9 cellular contexts compared by ENCODE assay signal in the genomic region with DNA sequence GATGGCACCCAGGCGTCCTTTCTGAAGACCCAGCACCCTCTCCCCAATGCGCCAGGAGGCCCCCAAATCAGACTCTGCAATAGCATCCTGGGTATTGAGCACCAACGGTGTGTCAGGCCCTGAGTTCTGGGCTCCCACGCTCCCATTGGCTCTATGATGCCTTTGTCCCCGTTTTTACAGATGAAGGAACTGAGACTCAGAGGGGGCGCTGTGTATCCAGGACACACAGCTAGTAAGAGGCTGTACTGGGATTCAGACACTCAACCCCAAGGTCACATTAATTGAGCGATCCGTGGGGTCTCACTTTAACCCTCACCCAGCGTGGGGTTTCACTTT. TPM values are rescaled to one million over a fixed set of nuclear protein-coding genes. Genes with fewer than 3 reads are reported as not detected.
DNase-seq lines count a peak whose midpoint lies in the region; ATAC-seq, FAIRE-seq and TF ChIP-seq lines count a peak whose summit lies in the region.
"Had no signal": no experiment of that assay in that cellular context is flagged by ENCODE, and none has a peak within 500 bp of the region (broad histone marks: within the 10 kb centered on the region; RNA-seq: fewer than 3 reads in every experiment).

No MANE protein-coding gene starts in this region.

- peak overlapping the region; percentile 82 for H3K4me3 ChIP-seq in CD8-positive, alpha-beta memory T cell (ENCODE audit: low read length)
- H3K4me3 ChIP-seq in mammary epithelial cell (replicated peaks in 1 of 3; ENCODE audit: insufficient read depth in 1 of 3, low read depth in 2 of 3, low read length in 3 of 3) (no peak overlapping the region), pancreas (peak overlapping the region in 3 of 4 donors; percentile 1 to 46 (median 20))

- peaks cover 18% of the 10 kb centered on the region for H3K4me1 ChIP-seq in CD8-positive, alpha-beta memory T cell (ENCODE audit: insufficient read depth, low read length)
- H3K4me1 ChIP-seq in mammary epithelial cell (ENCODE audit: insufficient read depth, low read length) (peaks cover 8% of the 10 kb centered on the region), pancreas (peaks cover 0 to 9% (median 2%) of the 10 kb centered on the region in 3 donors)

- H3K27me3 ChIP-seq in CD8-positive, alpha-beta memory T cell (ENCODE audit: insufficient read depth, low read length, poor library complexity, severe bottlenecking), result no peaks in the 10 kb centered on the region
- H3K27me3 ChIP-seq in mammary epithelial cell (ENCODE audit: insufficient read depth, low read length) (no peaks in the 10 kb centered on the region), pancreas (no peaks in the 10 kb centered on the region)

- no peak for DNase-seq in CD8-positive, alpha-beta memory T cell
- DNase-seq in mammary epithelial cell, result no peak
- DNase-seq in pancreas, result no peak
- DNase-seq in MV-4-11 (lab: John Stamatoyannopoulos, UW), result no peak
- DNase-seq in KG1 (lab: John Stamatoyannopoulos, UW), result no peak
- DNase-seq: midbrain had no signal

- no TSS peak for BruUV-seq in mammary epithelial cell (replicated peaks; lab: Mats Ljungman, UMichigan)

- H3K9me3 Mint-ChIP-seq in CD8-positive, alpha-beta memory T cell, result no peaks in the 10 kb centered on the region
- H3K9me3 Mint-ChIP-seq in IgD-negative memory B cell, result no peaks in the 10 kb centered on the region

- in situ Hi-C loops in mammary epithelial cell (cut with MboI; ENCODE audit: low sequenced_read_pairs in 2 of 2), result loop anchor here (10.0 to 25.0 kb wide), 6 partner anchors 96 to 689 kb away; a partner anchor contains a TSS

- ATAC-seq in pancreas, result peak in 1 of 4 donors; percentile 11
- ATAC-seq in HG02642 (IDR thresholded peaks at IDR 0.05; ENCODE audit: poor library complexity, unreplicated experiment), result no peak
- ATAC-seq in HG02759 (IDR thresholded peaks at IDR 0.05; ENCODE audit: unreplicated experiment), result no peak

- no peak overlapping the region for H3K9ac ChIP-seq in mammary epithelial cell (ENCODE audit: insufficient read depth, low read length)

- H3K27ac Mint-ChIP-seq in CD8-positive, alpha-beta memory T cell, result peak overlapping the region; percentile 80 to 92 (median 86)
- no peak overlapping the region for H3K27ac Mint-ChIP-seq in IgD-negative memory B cell

- peaks cover 0 to 7% (median 0%) of the 10 kb centered on the region in 3 donors for H3K36me3 Mint-ChIP-seq in CD8-positive, alpha-beta memory T cell
- H3K36me3 Mint-ChIP-seq in IgD-negative memory B cell, result no peaks in the 10 kb centered on the region

- peaks cover 12 to 27% (median 21%) of the 10 kb centered on the region in 3 donors for H3K4me1 Mint-ChIP-seq in CD8-positive, alpha-beta memory T cell
- H3K4me1 Mint-ChIP-seq in IgD-negative memory B cell, result peaks cover 4 to 8% (median 5%) of the 10 kb centered on the region in 3 donors

- POLR2A ChIA-PET in CD8-positive, alpha-beta memory T cell (lab: Charles Lee), result interaction anchor here (0.7 to 2.3 kb wide), 10 partner anchors 8 to 171 kb away, joined by 3 to 24 read pairs (median 9); a partner anchor contains a TSS

- CTCF ChIA-PET in CD8-positive, alpha-beta memory T cell (lab: Charles Lee), result interaction anchor here (0.8 to 8.8 kb wide), 12 partner anchors 37 to 374 kb away, joined by 3 to 183 read pairs (median 5); a partner anchor contains a TSS
- CTCF ChIA-PET in mammary epithelial cell (lab: Charles Lee; ENCODE audit: low non-redundant PET), result no interaction called here

- FAIRE-seq in pancreas (lab: Jason Lieb, UNC), result no peak

- H3K79me2 ChIP-seq in mammary epithelial cell (ENCODE audit: insufficient read depth, low read length), result no peaks in the 10 kb centered on the region

- dilution Hi-C loops in mammary epithelial cell (cut with HindIII; ENCODE audit: low sequenced_read_pairs), result loop anchor here (5.0 kb wide), 1 partner anchor 89 kb away; a partner anchor contains a TSS

- H3K27me3 Mint-ChIP-seq in CD8-positive, alpha-beta memory T cell, result no peaks in the 10 kb centered on the region
- H3K27me3 Mint-ChIP-seq in IgD-negative memory B cell, result peaks cover 31% of the 10 kb centered on the region

- H3K4me3 Mint-ChIP-seq in CD8-positive, alpha-beta memory T cell, result peak overlapping the region; percentile 85 to 91 (median 88)
- H3K4me3 Mint-ChIP-seq in IgD-negative memory B cell, result peak overlapping the region; percentile 71 to 91 (median 78)

- WGBS in mammary epithelial cell (ENCODE audit: low coverage, missing lambda C conversion rate), result 22% methylated on average over 8 of the region's 9 CpGs
- WGBS in pancreas, 2 donors, result 18 to 22% methylated on average over 9 of the region's 9 CpGs

- H4K20me1 ChIP-seq in mammary epithelial cell (ENCODE audit: insufficient read depth, low read length), result no peaks in the 10 kb centered on the region

- peak overlapping the region; percentile 17 for H3K27ac ChIP-seq in CD8-positive, alpha-beta memory T cell (ENCODE audit: low read depth, low read length)
- H3K27ac ChIP-seq in mammary epithelial cell (ENCODE audit: insufficient read depth, low read depth, low read length), result no peak overlapping the region
- no peak overlapping the region for H3K27ac ChIP-seq in pancreas

- TF ChIP-seq CTCF in mammary epithelial cell (conservative IDR thresholded peaks at IDR 0.05 in 1 of 2, IDR thresholded peaks at IDR 0.05 in 1 of 2; ENCODE audit: extremely low read depth in 1 of 2, insufficient read depth in 1 of 2, low read depth in 1 of 2, low read length in 2 of 2) (peak in 1 of 2 donors; percentile 15), pancreas (IDR thresholded peaks at IDR 0.05) (no peak)

- no peaks in the 10 kb centered on the region for H3K36me3 ChIP-seq in CD8-positive, alpha-beta memory T cell (ENCODE audit: insufficient read depth, low read length)
- H3K36me3 ChIP-seq in mammary epithelial cell (ENCODE audit: insufficient read depth, low read length) (no peaks in the 10 kb centered on the region), pancreas (no peaks in the 10 kb centered on the region)

- H3K4me2 ChIP-seq in mammary epithelial cell (ENCODE audit: insufficient read depth, low read depth, low read length), result peak overlapping the region; percentile 79

- H2AFZ ChIP-seq in mammary epithelial cell (ENCODE audit: low read depth, low read length), result peak overlapping the region; percentile 85

- H3K9me3 ChIP-seq in CD8-positive, alpha-beta memory T cell (ENCODE audit: low read length), result no peaks in the 10 kb centered on the region
- H3K9me3 ChIP-seq in mammary epithelial cell (replicated peaks; ENCODE audit: insufficient read depth, low read length), result no peaks in the 10 kb centered on the region
- no peaks in the 10 kb centered on the region for H3K9me3 ChIP-seq in pancreas

- intact Hi-C loops in mammary epithelial cell (cut with micrococcal nuclease) (no loop called here), pancreas (cut with DNase I) (loop anchor here in 2 of 3 donors (10.0 kb wide), 2 partner anchors 286 to 296 kb away; no protein-coding TSS in a partner anchor)

RNA-seq across cellular contexts. Expression of a gene that starts 42.5 kb away (rescaled TPM):
- total RNA-seq in CD8-positive, alpha-beta memory T cell, result under 1 TPM; 0.71 to 0.79 TPM
- 5.1 TPM for polyA plus RNA-seq in CD8-positive, alpha-beta memory T cell
- not detected for polyA plus RNA-seq in IgD-negative memory B cell
- not detected for total RNA-seq in mammary epithelial cell
- polyA plus RNA-seq in mammary epithelial cell, result 0.05 TPM
- not detected for polyA minus RNA-seq in mammary epithelial cell
- under 1 TPM in 1 of 6 donors, not detected in 5; 0.06 TPM for total RNA-seq in pancreas
- polyA plus RNA-seq in pancreas, result not detected

Comparison
In these comparisons a context has a peak if more than half of its experiments do, and no peak if none do; other contexts are left out.
1. H3K4me3 ChIP-seq: peak in CD8-positive, alpha-beta memory T cell (single experiment) and pancreas (3 of 4); none in mammary epithelial cell (0 of 3).
2. H3K27ac Mint-ChIP-seq: peak in CD8-positive, alpha-beta memory T cell (8 of 8); none in IgD-negative memory B cell (0 of 3).